Comparison of ENCODE assay signal across 12 cellular contexts in genomic region chr19:44607049-44607448, GRCh38. TPM values are rescaled to one million over a fixed set of nuclear protein-coding genes. Genes with fewer than 3 reads are reported as not detected.
A peak's percentile ranks its signal among the peaks of the same experiment; 100 is the strongest.
DNase-seq lines count a peak whose midpoint lies in the region; ATAC-seq and TF ChIP-seq lines count a peak whose summit lies in the region.
"Had no signal": no experiment of that assay in that cellular context is flagged by ENCODE, and none has a peak within 500 bp of the region (broad histone marks: within the 10 kb centered on the region; RNA-seq: fewer than 3 reads in every experiment).

No MANE protein-coding gene starts in this region.

- no peaks in the 10 kb centered on the region for H3K36me3 Mint-ChIP-seq in T-cell

- TF ChIP-seq POLR2A in stomach (IDR thresholded peaks at IDR 0.05) = no peak

- DNase-seq in Right ventricle myocardium inferior (ENCODE audit: missing footprints) (no peak), right atrium auricular region (ENCODE audit: low spot score) (no peak), T-cell (no peak), left ventricle myocardium superior (no peak), stomach (no peak), NCI-H2171 treated with DMSO at 0.1 percent for 48 hours (lab: John Stamatoyannopoulos, UW) (no peak)
- DNase-seq: BE2C, mesendoderm, NCI-H510A treated with DMSO at 0.1 percent for 48 hours, T-helper 9 cell had no signal

- H3K9me3 Mint-ChIP-seq in T-cell = peaks cover 0 to 4% (median 0%) of the 10 kb centered on the region in 3 donors

- WGBS in stomach, 5 donors = 25 to 53% (median 45%) methylated on average over 2 of the region's 2 CpGs

- peaks cover 11 to 17% (median 15%) of the 10 kb centered on the region in 3 donors for H3K4me1 Mint-ChIP-seq in T-cell

- ATAC-seq in Right ventricle myocardium inferior (peak; percentile 28), T-cell (replicated peaks in 1 of 4) (peak; percentile 52 to 73 (median 58)), left ventricle myocardium superior (peak; percentile 68), HG03196 (IDR thresholded peaks at IDR 0.05; ENCODE audit: unreplicated experiment) (no peak), HG03521 (IDR thresholded peaks at IDR 0.05; ENCODE audit: unreplicated experiment) (no peak)

- H3K36me3 ChIP-seq in right atrium auricular region (no peaks in the 10 kb centered on the region), stomach (no peaks in the 10 kb centered on the region)
- H3K36me3 ChIP-seq: BE2C had no signal

- TF ChIP-seq CTCF in right atrium auricular region (IDR thresholded peaks at IDR 0.05) (no peak), stomach (IDR thresholded peaks at IDR 0.05) (no peak)

- peak overlapping the region in 1 of 3 donors; percentile 58 for H3K4me3 Mint-ChIP-seq in T-cell

- H3K27me3 Mint-ChIP-seq in T-cell = peaks cover 0 to 3% of the 10 kb centered on the region in 2 donors

- H3K27ac ChIP-seq in right atrium auricular region (no peak overlapping the region), stomach (peak overlapping the region in 3 of 5 donors; percentile 7 to 36 (median 11))

- H3K27ac Mint-ChIP-seq in T-cell = peak overlapping the region; percentile 55 to 61

- H3K4me1 ChIP-seq in right atrium auricular region (peaks cover 0 to 15% of the 10 kb centered on the region in 2 donors), stomach (peaks cover 0 to 29% (median 18%) of the 10 kb centered on the region in 4 donors)
- H3K4me1 ChIP-seq: BE2C had no signal

- H3K4me3 ChIP-seq in right atrium auricular region = no peak overlapping the region
- no peak overlapping the region for H3K4me3 ChIP-seq in stomach

- POLR2A ChIA-PET in T-cell (lab: Charles Lee) = no interaction called here

- H3K27me3 ChIP-seq in right atrium auricular region (no peaks in the 10 kb centered on the region), stomach (no peaks in the 10 kb centered on the region)
- H3K27me3 ChIP-seq: BE2C had no signal

- TF ChIP-seq EP300 in stomach (IDR thresholded peaks at IDR 0.05) = no peak

- intact Hi-C loops in Right ventricle myocardium inferior (cut with DNase I) = no loop called here
- intact Hi-C loops in left ventricle myocardium superior (cut with micrococcal nuclease) = no loop called here
- intact Hi-C loops in stomach (cut with DNase I; ENCODE audit: low total_unique reads) = no loop called here

- no peaks in the 10 kb centered on the region for H3K9me3 ChIP-seq in right atrium auricular region
- H3K9me3 ChIP-seq in stomach = no peaks in the 10 kb centered on the region
- H3K9me3 ChIP-seq: BE2C had no signal

- CTCF ChIA-PET in T-cell (lab: Charles Lee) = no interaction called here

RNA-seq across cellular contexts. Expression of gene IGSF23, which starts 6.3 kb away (rescaled TPM):
- total RNA-seq in Right ventricle myocardium inferior (not detected), right atrium auricular region (not detected), T-cell (not detected), left ventricle myocardium superior (not detected), stomach (under 1 TPM in 1 of 5 donors, not detected in 4; 0.73 TPM)
- not detected for polyA plus RNA-seq in stomach

RNA-seq across cellular contexts. Expression of gene PVR, which starts 36.7 kb away (rescaled TPM):
- total RNA-seq in Right ventricle myocardium inferior (38.0 TPM), right atrium auricular region (100 to 1,000 TPM in 1 of 2 donors, 10 to 100 TPM in 1; 72.4 to 104 TPM), T-cell (1 to 10 TPM; 1.2 to 3.4 (median 2.8) TPM), left ventricle myocardium superior (40.7 TPM), stomach (10 to 100 TPM; 33.2 to 80.8 (median 39.1) TPM)
- 10 to 100 TPM in 1 of 3 donors, 1 to 10 TPM in 2; 4.9 to 15.8 (median 10.0) TPM for polyA plus RNA-seq in stomach

Comparison
In these comparisons a context has a peak if more than half of its experiments do, and no peak if none do; other contexts are left out.
1. ATAC-seq: peak in Right ventricle myocardium inferior (single experiment), T-cell (4 of 4) and left ventricle myocardium superior (single experiment); none in HG03196 (single experiment) and HG03521 (single experiment).
2. H3K27ac ChIP-seq: peak in stomach (3 of 5); none in right atrium auricular region (0 of 2).